20 cellular contexts compared by ENCODE assay signal in genomic region chr11:94849836-94850235, GRCh38.
DNase-seq lines count a peak whose midpoint lies in the region; ATAC-seq and TF ChIP-seq lines count a peak whose summit lies in the region.
"Had no signal": no experiment of that assay in that cellular context is flagged by ENCODE, and none has a peak within 500 bp of the region (broad histone marks: within the 10 kb centered on the region; RNA-seq: fewer than 3 reads in every experiment).

No MANE protein-coding gene starts in this region.

- no peaks in the 10 kb centered on the region for H3K27me3 ChIP-seq in right cardiac atrium (ENCODE audit: control insufficient read depth, insufficient read depth)
- H3K27me3 ChIP-seq: dorsolateral prefrontal cortex, esophagus squamous epithelium, neutrophil, sigmoid colon had no signal

- H3K9me3 Mint-ChIP-seq in HFFc6, result no peaks in the 10 kb centered on the region

- ATAC-seq in right cardiac atrium (no peak), HG03025 (IDR thresholded peaks at IDR 0.05; ENCODE audit: low FRiP score, unreplicated experiment) (no peak), HG03280 (IDR thresholded peaks at IDR 0.05; ENCODE audit: unreplicated experiment) (no peak)
- ATAC-seq: mucosa of descending colon had no signal

- H3K4me3 Mint-ChIP-seq in HFFc6, result no peak overlapping the region

- H3K27me3 Mint-ChIP-seq in HFFc6 (ENCODE audit: insufficient read depth), result no peaks in the 10 kb centered on the region

- intact Hi-C loops in right cardiac atrium (cut with DNase I), result loop anchor here in 1 of 4 donors (10.0 kb wide), 1 partner anchor 55 kb away; no protein-coding TSS in a partner anchor

- H3K9me3 ChIP-seq in right cardiac atrium (ENCODE audit: control insufficient read depth, low read length), result no peaks in the 10 kb centered on the region
- H3K9me3 ChIP-seq: esophagus squamous epithelium, mucosa of descending colon, neutrophil, sigmoid colon had no signal

- TF ChIP-seq CTCF in AG09319 (IDR thresholded peaks at IDR 0.05; ENCODE audit: low read depth, low read length) (no peak), HFFc6 (IDR thresholded peaks at IDR 0.05) (no peak)

- peak; percentile 12 for DNase-seq in AG09319 (ENCODE audit: extremely low read depth, low read depth)
- no peak for DNase-seq in HFFc6
- DNase-seq in astrocyte of the hippocampus (ENCODE audit: low read depth, low spot score), result peak; percentile 32
- peak; percentile 50 to 82 (median 60) for DNase-seq in right cardiac atrium
- no peak for DNase-seq in iPS-NIHi11 (ENCODE audit: low spot score)
- DNase-seq in NCI-H1105 treated with DMSO at 0.1 percent for 48 hours (lab: John Stamatoyannopoulos, UW), result no peak
- DNase-seq: activated CD4-positive, alpha-beta T cell treated with anti-CD3 and anti-CD28 coated beads, Interleukin-2, amount 50 U/mL, for 4 hours; activated naive CD4-positive, alpha-beta T cell treated with Interleukin-2 at 50 U/mL for 16 hours; COR-L47; dorsolateral prefrontal cortex; esophagus squamous epithelium; GOT3; hippocampal formation; mucosa of descending colon; NCI-H2081 treated with DMSO at 0.1 percent for 48 hours; sigmoid colon; stimulated activated CD4-positive, alpha-beta T cell treated with anti-CD3 and anti-CD28 coated beads, Interleukin-2, amount 100 ng/mL, for 24 hours had no signal

- peak overlapping the region; percentile 27; the same call in 1 of the 2 replicates for H3K27ac Mint-ChIP-seq in HFFc6

- no peak overlapping the region for H3K4me3 ChIP-seq in right cardiac atrium (ENCODE audit: low read length)
- H3K4me3 ChIP-seq: dorsolateral prefrontal cortex, esophagus squamous epithelium, mucosa of descending colon, sigmoid colon had no signal

- peaks cover 33% of the 10 kb centered on the region for H3K36me3 Mint-ChIP-seq in HFFc6 (ENCODE audit: low read depth)

- WGBS in right cardiac atrium, result 50% methylated on average over 9 of the region's 9 CpGs

- H3K4me1 ChIP-seq in right cardiac atrium (ENCODE audit: control insufficient read depth, insufficient read depth, low read length), result peaks cover 12% of the 10 kb centered on the region

- peaks cover 19% of the 10 kb centered on the region for H3K4me1 Mint-ChIP-seq in HFFc6 (ENCODE audit: low read depth)

- H3K27ac ChIP-seq in right cardiac atrium (ENCODE audit: low read length), result no peak overlapping the region
- H3K27ac ChIP-seq: dorsolateral prefrontal cortex, neutrophil, sigmoid colon had no signal

Comparison
In these comparisons a context has a peak if more than half of its experiments do, and no peak if none do; other contexts are left out.
1. DNase-seq: peak in AG09319 (single experiment), astrocyte of the hippocampus (single experiment) and right cardiac atrium (3 of 3); none in HFFc6 (single experiment), iPS-NIHi11 (single experiment) and NCI-H1105 treated with DMSO at 0.1 percent for 48 hours (single experiment).